Comparison of ENCODE assay signal across 26 cellular contexts in genomic region chr15:74961616-74962015, GRCh38. TPM values are rescaled to one million over a fixed set of nuclear protein-coding genes. Genes with fewer than 3 reads are reported as not detected.
DNase-seq lines count a peak whose midpoint lies in the region; ATAC-seq and TF ChIP-seq lines count a peak whose summit lies in the region.
"Had no signal": no experiment of that assay in that cellular context is flagged by ENCODE, and none has a peak within 500 bp of the region (broad histone marks: within the 10 kb centered on the region; RNA-seq: fewer than 3 reads in every experiment).

No MANE protein-coding gene starts in this region.

- H3K4me2 ChIP-seq in KMS-11 = no peak overlapping the region

- H3K36me3 Mint-ChIP-seq in activated CD4-positive, alpha-beta T cell treated with anti-CD3 and anti-CD28 coated beads, Interleukin-2, amount 10 ng/mL, durations not matched to agents 24 days and 14 days (ENCODE audit: low read depth) = no peaks in the 10 kb centered on the region
- H3K36me3 Mint-ChIP-seq in activated T-helper 1 cell treated with anti-CD3 and anti-CD28 coated beads, Interleukin-12 subunit alpha, Interleukin-12 subunit beta, Interleukin-2, Interleukin-4 antibody, amounts not matched to agents 30 ng/mL and 10 ng/mL and 1 ng/mL, durations not matched to agents 14 hours and 24 hours and 36 hours (ENCODE audit: low read depth) = no peaks in the 10 kb centered on the region
- H3K36me3 Mint-ChIP-seq: activated CD4-positive, alpha-beta memory T cell treated with anti-CD3 and anti-CD28 coated beads for 36 hours; activated naive CD4-positive, alpha-beta T cell treated with anti-CD3 and anti-CD28 coated beads, Interleukin-2, amount 50 U/mL, for 72 hours had no signal

- 0 out of 2 replicates have a peak overlapping the region, but pooled peaks have one; percentile 24 for H3K27ac ChIP-seq in KMS-11
- H3K27ac ChIP-seq: prostate gland, vagina had no signal

- no peaks in the 10 kb centered on the region for H3K27me3 ChIP-seq in KMS-11 (ENCODE audit: insufficient read depth, low read depth)
- H3K27me3 ChIP-seq: vagina had no signal

- no peaks in the 10 kb centered on the region for H4K20me1 ChIP-seq in KMS-11 (ENCODE audit: insufficient read depth)

- no peaks in the 10 kb centered on the region for H3K36me3 ChIP-seq in KMS-11 (ENCODE audit: insufficient read depth)
- H3K36me3 ChIP-seq: prostate gland, vagina had no signal

- ATAC-seq in HG03135 (IDR thresholded peaks at IDR 0.05; ENCODE audit: unreplicated experiment) = no peak
- ATAC-seq: Right ventricle myocardium inferior had no signal

- H3K4me1 Mint-ChIP-seq in activated CD4-positive, alpha-beta T cell treated with anti-CD3 and anti-CD28 coated beads, Interleukin-2, amount 10 ng/mL, durations not matched to agents 24 days and 14 days = peaks cover 24% of the 10 kb centered on the region
- peaks cover 27% of the 10 kb centered on the region for H3K4me1 Mint-ChIP-seq in activated T-helper 1 cell treated with anti-CD3 and anti-CD28 coated beads, Interleukin-12 subunit alpha, Interleukin-12 subunit beta, Interleukin-2, Interleukin-4 antibody, amounts not matched to agents 30 ng/mL and 10 ng/mL and 1 ng/mL, durations not matched to agents 14 hours and 24 hours and 36 hours (ENCODE audit: low read depth)

- no peaks in the 10 kb centered on the region for H3K79me2 ChIP-seq in KMS-11 (ENCODE audit: insufficient read depth, low read depth)

- H3K9me3 Mint-ChIP-seq in activated CD4-positive, alpha-beta T cell treated with anti-CD3 and anti-CD28 coated beads, Interleukin-2, amount 10 ng/mL, durations not matched to agents 24 days and 14 days = no peaks in the 10 kb centered on the region
- H3K9me3 Mint-ChIP-seq in activated T-helper 1 cell treated with anti-CD3 and anti-CD28 coated beads, Interleukin-12 subunit alpha, Interleukin-12 subunit beta, Interleukin-2, Interleukin-4 antibody, amounts not matched to agents 30 ng/mL and 10 ng/mL and 1 ng/mL, durations not matched to agents 14 hours and 24 hours and 36 hours = no peaks in the 10 kb centered on the region
- H3K9me3 Mint-ChIP-seq: activated CD4-positive, alpha-beta memory T cell treated with anti-CD3 and anti-CD28 coated beads for 36 hours; activated naive CD4-positive, alpha-beta T cell treated with anti-CD3 and anti-CD28 coated beads, Interleukin-2, amount 50 U/mL, for 72 hours had no signal

- H3K4me3 ChIP-seq in KMS-11 (IDR thresholded peaks at IDR 0.05; ENCODE audit: insufficient read depth, low read depth, low read length) = no peak overlapping the region
- H3K4me3 ChIP-seq: lung, prostate gland, vagina had no signal

- H3K27me3 Mint-ChIP-seq in activated CD4-positive, alpha-beta T cell treated with anti-CD3 and anti-CD28 coated beads, Interleukin-2, amount 10 ng/mL, durations not matched to agents 24 days and 14 days = peaks cover 43% of the 10 kb centered on the region
- H3K27me3 Mint-ChIP-seq in activated T-helper 1 cell treated with anti-CD3 and anti-CD28 coated beads, Interleukin-12 subunit alpha, Interleukin-12 subunit beta, Interleukin-2, Interleukin-4 antibody, amounts not matched to agents 30 ng/mL and 10 ng/mL and 1 ng/mL, durations not matched to agents 14 hours and 24 hours and 36 hours (ENCODE audit: insufficient read depth) = peaks cover 45% of the 10 kb centered on the region

- no peak overlapping the region for H3K4me3 Mint-ChIP-seq in activated CD4-positive, alpha-beta T cell treated with anti-CD3 and anti-CD28 coated beads, Interleukin-2, amount 10 ng/mL, durations not matched to agents 24 days and 14 days
- H3K4me3 Mint-ChIP-seq in activated T-helper 1 cell treated with anti-CD3 and anti-CD28 coated beads, Interleukin-12 subunit alpha, Interleukin-12 subunit beta, Interleukin-2, Interleukin-4 antibody, amounts not matched to agents 30 ng/mL and 10 ng/mL and 1 ng/mL, durations not matched to agents 14 hours and 24 hours and 36 hours = no peak overlapping the region
- H3K4me3 Mint-ChIP-seq: activated CD4-positive, alpha-beta memory T cell treated with anti-CD3 and anti-CD28 coated beads for 36 hours had no signal

- no peak overlapping the region for H2AFZ ChIP-seq in KMS-11 (ENCODE audit: low read depth)

- no peak for DNase-seq in activated CD4-positive, alpha-beta T cell treated with anti-CD3 and anti-CD28 coated beads, Interleukin-2, amount 10 ng/mL, durations not matched to agents 24 days and 14 days
- DNase-seq in activated CD4-positive, alpha-beta T cell treated with anti-CD3 and anti-CD28 coated beads for 48 hours = no peak
- no peak for DNase-seq in activated T-helper 1 cell treated with anti-CD3 and anti-CD28 coated beads, Interleukin-12 subunit alpha, Interleukin-12 subunit beta, Interleukin-2, Interleukin-4 antibody, amounts not matched to agents 30 ng/mL and 10 ng/mL and 1 ng/mL, durations not matched to agents 14 hours and 24 hours and 36 hours (ENCODE audit: low spot score)
- DNase-seq in lung microvascular endothelial cell (ENCODE audit: low read depth in 2 of 2) (peak; percentile 67 to 91), activated gamma-delta T cell (lab: John Stamatoyannopoulos, UW) (no peak), A172 (ENCODE audit: low spot score) (no peak)
- DNase-seq: activated CD4-positive, CD25-positive, alpha-beta regulatory T cell; C1 segment of cervical spinal cord; Caco-2; H7; MV-4-11; NCI-H146; NCI-H2227 treated with DMSO at 0.1 percent for 48 hours; NCI-H748 treated with DMSO at 0.1 percent for 48 hours; OCI-M1; stimulated activated CD8-positive, alpha-beta memory T cell treated with anti-CD3 and anti-CD28 coated beads, Interleukin-4, amount 100 ng/mL, for 48 hours; substantia nigra; T-helper 9 cell had no signal

- TF ChIP-seq CTCF in KMS-11 (conservative IDR thresholded peaks at IDR 0.05; ENCODE audit: low read depth, low read length) = no peak

- no peak overlapping the region for H3K9ac ChIP-seq in KMS-11

- peaks cover 29% of the 10 kb centered on the region for H3K4me1 ChIP-seq in KMS-11 (ENCODE audit: low read depth, poor library complexity, severe bottlenecking)
- H3K4me1 ChIP-seq: Caco-2 had no signal

- H3K27ac Mint-ChIP-seq in activated CD4-positive, alpha-beta T cell treated with anti-CD3 and anti-CD28 coated beads, Interleukin-2, amount 10 ng/mL, durations not matched to agents 24 days and 14 days = peak overlapping the region; percentile 82
- H3K27ac Mint-ChIP-seq in activated T-helper 1 cell treated with anti-CD3 and anti-CD28 coated beads, Interleukin-12 subunit alpha, Interleukin-12 subunit beta, Interleukin-2, Interleukin-4 antibody, amounts not matched to agents 30 ng/mL and 10 ng/mL and 1 ng/mL, durations not matched to agents 14 hours and 24 hours and 36 hours = peak overlapping the region; percentile 65

- intact Hi-C loops in activated CD4-positive, alpha-beta T cell treated with anti-CD3 and anti-CD28 coated beads, Interleukin-2, amount 10 ng/mL, durations not matched to agents 24 days and 14 days (cut with micrococcal nuclease) = loop anchor here (1.0 to 2.0 kb wide), 2 partner anchors 23 to 33 kb away; partner anchors contain the start of gene SCAMP5
- intact Hi-C loops in activated T-helper 1 cell treated with anti-CD3 and anti-CD28 coated beads, Interleukin-12 subunit alpha, Interleukin-12 subunit beta, Interleukin-2, Interleukin-4 antibody, amounts not matched to agents 30 ng/mL and 10 ng/mL and 1 ng/mL, durations not matched to agents 14 hours and 24 hours and 36 hours (cut with micrococcal nuclease) = loop anchor here (1.0 kb wide), 1 partner anchor 23 kb away; no protein-coding TSS in a partner anchor

RNA-seq across cellular contexts. Expression of gene RPP25, which starts 5.0 kb away (rescaled TPM):
- total RNA-seq in activated CD4-positive, alpha-beta T cell treated with anti-CD3 and anti-CD28 coated beads, Interleukin-2, amount 10 ng/mL, durations not matched to agents 24 days and 14 days = 13.1 and 13.9 TPM in 2 replicates
- 13.3 and 15.3 TPM in 2 replicates for total RNA-seq in activated T-helper 1 cell treated with anti-CD3 and anti-CD28 coated beads, Interleukin-12 subunit alpha, Interleukin-12 subunit beta, Interleukin-2, Interleukin-4 antibody, amounts not matched to agents 30 ng/mL and 10 ng/mL and 1 ng/mL, durations not matched to agents 14 hours and 24 hours and 36 hours
- 16.6 and 26.0 TPM in 2 replicates for total RNA-seq in lung microvascular endothelial cell
- total RNA-seq in A172 (2014; rRNA removed; shearing (Covaris generic)) = 1.1 and 1.5 TPM in 2 replicates

RNA-seq across cellular contexts. Expression of gene COX5A, which starts 23.7 kb away (rescaled TPM):
- 314 and 317 TPM in 2 replicates for total RNA-seq in activated CD4-positive, alpha-beta T cell treated with anti-CD3 and anti-CD28 coated beads, Interleukin-2, amount 10 ng/mL, durations not matched to agents 24 days and 14 days
- total RNA-seq in activated T-helper 1 cell treated with anti-CD3 and anti-CD28 coated beads, Interleukin-12 subunit alpha, Interleukin-12 subunit beta, Interleukin-2, Interleukin-4 antibody, amounts not matched to agents 30 ng/mL and 10 ng/mL and 1 ng/mL, durations not matched to agents 14 hours and 24 hours and 36 hours = 273 and 290 TPM in 2 replicates
- total RNA-seq in lung microvascular endothelial cell = 55.0 and 61.5 TPM in 2 replicates
- total RNA-seq in A172 (2014; rRNA removed; shearing (Covaris generic)) = 124 and 129 TPM in 2 replicates

RNA-seq across cellular contexts. Expression of gene SCAMP5, which starts 33.7 kb away (rescaled TPM):
- total RNA-seq in activated CD4-positive, alpha-beta T cell treated with anti-CD3 and anti-CD28 coated beads, Interleukin-2, amount 10 ng/mL, durations not matched to agents 24 days and 14 days = 0.92 and 1.3 TPM in 2 replicates
- total RNA-seq in activated T-helper 1 cell treated with anti-CD3 and anti-CD28 coated beads, Interleukin-12 subunit alpha, Interleukin-12 subunit beta, Interleukin-2, Interleukin-4 antibody, amounts not matched to agents 30 ng/mL and 10 ng/mL and 1 ng/mL, durations not matched to agents 14 hours and 24 hours and 36 hours = 2.0 and 3.5 TPM in 2 replicates
- 5.6 and 6.1 TPM in 2 replicates for total RNA-seq in lung microvascular endothelial cell
- 4.7 and 5.9 TPM in 2 replicates for total RNA-seq in A172 (2014; rRNA removed; shearing (Covaris generic))

RNA-seq across cellular contexts. Expression of gene FAM219B, which starts 55.0 kb away (rescaled TPM):
- 68.0 and 82.0 TPM in 2 replicates for total RNA-seq in activated CD4-positive, alpha-beta T cell treated with anti-CD3 and anti-CD28 coated beads, Interleukin-2, amount 10 ng/mL, durations not matched to agents 24 days and 14 days
- 72.6 and 73.2 TPM in 2 replicates for total RNA-seq in activated T-helper 1 cell treated with anti-CD3 and anti-CD28 coated beads, Interleukin-12 subunit alpha, Interleukin-12 subunit beta, Interleukin-2, Interleukin-4 antibody, amounts not matched to agents 30 ng/mL and 10 ng/mL and 1 ng/mL, durations not matched to agents 14 hours and 24 hours and 36 hours
- 25.1 and 45.6 TPM in 2 replicates for total RNA-seq in lung microvascular endothelial cell
- 26.6 and 28.6 TPM in 2 replicates for total RNA-seq in A172 (2014; rRNA removed; shearing (Covaris generic))

Comparison
In these comparisons a context has a peak if more than half of its experiments do, and no peak if none do; other contexts are left out.
1. DNase-seq: peak in lung microvascular endothelial cell (2 of 2); none in activated CD4-positive, alpha-beta T cell treated with anti-CD3 and anti-CD28 coated beads, Interleukin-2, amount 10 ng/mL, durations not matched to agents 24 days and 14 days (single experiment), activated CD4-positive, alpha-beta T cell treated with anti-CD3 and anti-CD28 coated beads for 48 hours (single experiment), activated T-helper 1 cell treated with anti-CD3 and anti-CD28 coated beads, Interleukin-12 subunit alpha, Interleukin-12 subunit beta, Interleukin-2, Interleukin-4 antibody, amounts not matched to agents 30 ng/mL and 10 ng/mL and 1 ng/mL, durations not matched to agents 14 hours and 24 hours and 36 hours (single experiment), activated gamma-delta T cell (single experiment) and A172 (single experiment).